ENCODE assay signal across 8 cellular contexts in the genomic region with DNA sequence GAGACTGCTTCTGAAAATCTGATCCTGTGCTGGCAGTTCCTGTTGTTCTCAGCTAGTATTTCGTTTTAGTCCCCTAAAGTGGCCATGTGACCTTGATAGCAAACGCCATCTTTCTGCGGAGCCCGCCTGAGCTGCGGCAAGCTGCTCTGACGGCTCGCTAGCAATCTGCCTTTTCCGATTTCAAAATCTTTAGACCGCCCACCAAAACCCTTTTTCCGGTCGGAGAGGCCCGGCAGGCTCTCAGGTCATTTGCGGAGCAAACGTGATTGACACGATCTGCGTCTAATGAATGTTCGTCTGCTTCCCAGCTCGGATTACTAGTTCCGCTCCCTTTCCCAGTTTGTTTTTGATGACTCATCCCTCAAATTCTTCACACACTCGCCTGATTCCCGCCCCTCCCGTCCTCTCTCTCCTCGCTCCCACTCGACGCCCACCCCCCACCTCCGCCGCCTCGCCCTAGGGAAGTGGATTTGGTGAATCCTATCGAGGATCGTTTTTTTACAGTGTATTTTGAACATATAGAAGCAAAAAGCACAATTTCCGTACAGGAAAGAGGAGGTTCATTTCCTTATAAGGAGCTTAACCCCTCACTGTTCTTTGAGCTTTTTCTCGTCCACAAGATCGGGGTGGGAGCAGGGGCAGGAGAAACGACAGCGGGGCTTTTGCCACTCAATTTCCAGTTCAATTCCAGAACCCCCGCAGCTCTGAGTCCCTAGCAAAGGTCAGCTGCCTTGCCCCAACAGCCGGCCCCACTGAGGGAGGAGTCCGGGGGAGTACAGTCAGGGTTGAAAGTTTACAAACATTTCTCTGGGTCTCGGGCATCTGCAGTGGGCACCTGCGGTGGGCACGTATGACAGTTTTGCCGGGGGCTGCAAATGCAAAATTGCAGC. TPM values are rescaled to one million over a fixed set of nuclear protein-coding genes. Genes with fewer than 3 reads are reported as not detected.
A peak's percentile ranks its signal among the peaks of the same experiment; 100 is the strongest.
DNase-seq lines count a peak whose midpoint lies in the region; ATAC-seq and TF ChIP-seq lines count a peak whose summit lies in the region.

No MANE protein-coding gene starts in this region.

- TF ChIP-seq CTCF in C4-2B (conservative IDR thresholded peaks at IDR 0.05) (no peak), lower lobe of right lung (IDR thresholded peaks at IDR 0.05) (no peak)

- H3K36me3 ChIP-seq in lower lobe of right lung = no peaks in the 10 kb centered on the region

- H3K4me1 ChIP-seq in lower lobe of right lung = peaks cover 6% of the 10 kb centered on the region

- H3K27ac ChIP-seq in C4-2B (peak overlapping the region; percentile 95), lower lobe of right lung (peak overlapping the region; percentile 84)

- H3K4me3 ChIP-seq in lower lobe of right lung = peak overlapping the region; percentile 52

- DNase-seq in NCI-H774 (lab: John Stamatoyannopoulos, UW) (peak; percentile 92), lower lobe of right lung (peak; percentile 85)
- peak; percentile 42 to 54 for DNase-seq in activated CD8-positive, alpha-beta memory T cell treated with anti-CD3 and anti-CD28 coated beads for 1 hour (ENCODE audit: extremely low read depth in 1 of 2, low read depth in 1 of 2)
- peak; percentile 74 for DNase-seq in effector CD4-positive, alpha-beta T cell
- DNase-seq in stimulated activated CD4-positive, alpha-beta T cell treated with anti-CD3 and anti-CD28 coated beads, TNF-alpha, amount 100 ng/mL, for 1 hour (ENCODE audit: low read depth in 3 of 3, low spot score in 1 of 3) = peak; percentile 43 to 57 (median 49)

- no peaks in the 10 kb centered on the region for H3K27me3 ChIP-seq in lower lobe of right lung (ENCODE audit: low read depth)

- intact Hi-C loops in lower lobe of right lung (cut with DNase I) = no loop called here

- no peaks in the 10 kb centered on the region for H3K9me3 ChIP-seq in lower lobe of right lung

- ATAC-seq in GM19372 (IDR thresholded peaks at IDR 0.05; ENCODE audit: low read depth, unreplicated experiment) (peak; percentile 84), HG03521 (IDR thresholded peaks at IDR 0.05; ENCODE audit: unreplicated experiment) (peak; percentile 86), lower lobe of right lung (peak; percentile 95 to 97)

RNA-seq across cellular contexts. Expression of a gene that starts 37.5 kb away (rescaled TPM):
- total RNA-seq in lower lobe of right lung = 1.3 TPM

RNA-seq across cellular contexts. Expression of a gene that starts 40.9 kb away (rescaled TPM):
- 1.7 TPM for total RNA-seq in lower lobe of right lung

Comparison
In these comparisons a context has a peak if more than half of its experiments do, and no peak if none do; other contexts are left out.
1. Peak in every context shown above with its lines: DNase-seq, ATAC-seq, H3K4me3 ChIP-seq and H3K27ac ChIP-seq.